Comparison of ENCODE assay signal across 20 cellular contexts in genomic region chr7:35492451-35493175, GRCh38.
DNase-seq lines count a peak whose midpoint lies in the region; TF ChIP-seq lines count a peak whose summit lies in the region.
"Had no signal": no experiment of that assay in that cellular context is flagged by ENCODE, and none has a peak within 500 bp of the region (broad histone marks: within the 10 kb centered on the region; RNA-seq: fewer than 3 reads in every experiment).

No MANE protein-coding gene starts in this region.

- intact Hi-C loops in esophagus muscularis mucosa (cut with DNase I) = no loop called here

- TF ChIP-seq EP300 in esophagus muscularis mucosa (IDR thresholded peaks at IDR 0.05) = no peak

- DNase-seq in NCI-H2171 treated with DMSO at 0.1 percent for 48 hours (lab: John Stamatoyannopoulos, UW) = peak; percentile 39
- DNase-seq in NCI-H2171 (lab: John Stamatoyannopoulos, UW) = no peak
- DNase-seq in NCI-H524 (lab: John Stamatoyannopoulos, UW) = peak; percentile 26 to 63
- peak; percentile 75 for DNase-seq in esophagus muscularis mucosa (ENCODE audit: extremely low spot score)
- peak; percentile 49 for DNase-seq in osteocyte (ENCODE audit: extremely low spot score, unreplicated experiment)
- DNase-seq in NCI-H2196 treated with DMSO at 0.1 percent for 48 hours (lab: John Stamatoyannopoulos, UW; ENCODE audit: unreplicated experiment) = no peak
- DNase-seq in T-helper 1 cell = no peak
- DNase-seq: 8988T; Calu3; CD8-positive, alpha-beta memory T cell; DMS53; GDM1; MV-4-11; NCI-H1105 treated with DMSO at 0.1 percent for 48 hours; NCI-H187; NCI-H2227 treated with DMSO at 0.1 percent for 48 hours; NCI-H510A; OCI-M1 had no signal

- H3K36me3 ChIP-seq in esophagus muscularis mucosa = no peaks in the 10 kb centered on the region

- no peaks in the 10 kb centered on the region for H3K9me3 ChIP-seq in esophagus muscularis mucosa

- TF ChIP-seq POLR2A in esophagus muscularis mucosa (IDR thresholded peaks at IDR 0.05; ENCODE audit: low read depth) = no peak

- no peaks in the 10 kb centered on the region for H3K27me3 ChIP-seq in esophagus muscularis mucosa

- TF ChIP-seq CTCF in esophagus muscularis mucosa (IDR thresholded peaks at IDR 0.05) = no peak
- no peak for TF ChIP-seq CTCF in osteocyte (IDR thresholded peaks at IDR 0.05)

- no peak overlapping the region for H3K27ac ChIP-seq in esophagus muscularis mucosa (replicated peaks in 1 of 4)
- H3K27ac ChIP-seq: C4-2B had no signal

- H3K9me3 Mint-ChIP-seq in osteocyte (ENCODE audit: unreplicated experiment) = no peaks in the 10 kb centered on the region
- H3K9me3 Mint-ChIP-seq: CD8-positive, alpha-beta memory T cell had no signal

- no peaks in the 10 kb centered on the region for H3K36me3 Mint-ChIP-seq in osteocyte (ENCODE audit: unreplicated experiment)
- H3K36me3 Mint-ChIP-seq: CD8-positive, alpha-beta memory T cell; IgD-negative memory B cell had no signal

- no peaks in the 10 kb centered on the region for H3K4me1 Mint-ChIP-seq in osteocyte (ENCODE audit: unreplicated experiment)
- H3K4me1 Mint-ChIP-seq: CD8-positive, alpha-beta memory T cell had no signal

- WGBS in esophagus muscularis mucosa = 77% methylated on average over 18 of the region's 19 CpGs

- peaks cover 0 to 4% (median 0%) of the 10 kb centered on the region in 4 donors for H3K4me1 ChIP-seq in esophagus muscularis mucosa

- no peak overlapping the region for H3K27ac Mint-ChIP-seq in osteocyte (ENCODE audit: unreplicated experiment)
- H3K27ac Mint-ChIP-seq: CD8-positive, alpha-beta memory T cell; IgD-negative memory B cell had no signal

- peaks cover 10% of the 10 kb centered on the region for H3K27me3 Mint-ChIP-seq in osteocyte (ENCODE audit: unreplicated experiment)

- H3K4me3 ChIP-seq in esophagus muscularis mucosa = no peak overlapping the region

- no peak overlapping the region for H3K4me3 Mint-ChIP-seq in osteocyte (ENCODE audit: unreplicated experiment)
- H3K4me3 Mint-ChIP-seq: CD8-positive, alpha-beta memory T cell; IgD-negative memory B cell had no signal

Comparison
In these comparisons a context has a peak if more than half of its experiments do, and no peak if none do; other contexts are left out.
1. DNase-seq: peak in NCI-H2171 treated with DMSO at 0.1 percent for 48 hours (single experiment), NCI-H524 (2 of 2), esophagus muscularis mucosa (single experiment) and osteocyte (single experiment); none in NCI-H2171 (single experiment), NCI-H2196 treated with DMSO at 0.1 percent for 48 hours (single experiment) and T-helper 1 cell (0 of 5).